In genomic region chrX:84197550-84197949, GRCh38 we compare ENCODE assay signal across 1 cellular context.
TF ChIP-seq lines count a peak whose summit lies in the region.

No MANE protein-coding gene starts in this region.

TF ChIP-seq in A549, 52 proteins besides CTCF, POLR2A, EP300 and RAD21 (continued from another document):
- TF ChIP-seq MAFK (IDR thresholded peaks at IDR 0.05; ENCODE audit: partially characterized antibody) = no peak
